In the genomic region with DNA sequence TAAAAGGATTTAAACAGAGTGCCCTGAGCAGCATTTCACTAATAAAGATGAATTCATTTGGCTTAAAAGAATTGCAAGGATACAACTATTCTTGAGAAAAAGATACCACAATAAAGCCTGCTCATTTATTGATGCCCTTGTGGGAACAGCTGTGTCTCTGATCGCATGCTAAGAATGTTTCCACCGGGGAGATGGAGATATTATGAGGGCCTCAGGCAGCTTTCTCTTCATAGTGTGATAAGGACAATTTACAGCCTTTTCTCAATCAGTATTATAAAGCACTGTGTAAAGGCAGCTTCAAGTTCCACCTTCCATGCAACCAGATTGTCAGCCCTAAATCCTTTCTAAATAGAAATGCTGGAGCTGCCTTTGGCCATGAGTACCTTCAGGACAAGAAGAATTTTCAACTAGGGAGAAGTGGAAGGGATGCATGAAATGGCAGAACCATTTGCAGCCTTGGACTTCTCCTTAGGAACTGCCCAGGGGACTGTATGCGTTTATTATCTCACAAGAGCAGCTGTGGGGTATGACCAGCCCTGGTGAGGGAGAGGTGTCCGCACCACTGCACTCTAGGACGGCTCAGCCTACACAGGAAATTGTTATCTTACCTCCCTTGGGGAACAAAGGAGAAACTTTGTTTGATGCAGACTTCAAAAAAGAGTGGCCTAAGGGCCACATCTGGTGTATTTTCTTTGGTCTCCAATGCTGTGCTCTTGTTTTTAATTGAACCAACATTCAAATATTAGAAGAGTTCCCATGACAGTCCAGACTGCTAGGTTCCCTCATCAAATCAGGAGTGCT, we compare ENCODE assay signal across 12 cellular contexts.
DNase-seq lines count a peak whose midpoint lies in the region; ATAC-seq and TF ChIP-seq lines count a peak whose summit lies in the region.
"Had no signal": no experiment of that assay in that cellular context is flagged by ENCODE, and none has a peak within 500 bp of the region (broad histone marks: within the 10 kb centered on the region; RNA-seq: fewer than 3 reads in every experiment).

No MANE protein-coding gene starts in this region.

- H3K4me3 ChIP-seq in OCI-LY3 (ENCODE audit: low read length): peak overlapping the region; percentile 44
- H3K4me3 ChIP-seq: lower lobe of right lung had no signal

- TF ChIP-seq CTCF in OCI-LY3 (IDR thresholded peaks at IDR 0.05; ENCODE audit: low read depth, low read length) (no peak), nephron (IDR thresholded peaks at IDR 0.05; ENCODE audit: unreplicated experiment in 3 of 3) (no peak), MCF 10A (IDR thresholded peaks at IDR 0.05; ENCODE audit: unreplicated experiment) (no peak)

- H3K27me3 Mint-ChIP-seq in nephron (ENCODE audit: low read depth) (peaks cover 10% of the 10 kb centered on the region), MCF 10A (ENCODE audit: insufficient read depth, unreplicated experiment) (peaks cover 15% of the 10 kb centered on the region)
- H3K27me3 Mint-ChIP-seq: stimulated activated naive CD8-positive, alpha-beta T cell treated with anti-CD3 and anti-CD28 coated beads, Interleukin-15, Interleukin-2, amounts not matched to agents 100 ng/mL and 50 ng/mL, for 24 hours had no signal

- H3K36me3 ChIP-seq in OCI-LY3 (replicated peaks; ENCODE audit: low read depth, low read length): no peaks in the 10 kb centered on the region
- H3K36me3 ChIP-seq: lower lobe of right lung had no signal

- H3K9me3 Mint-ChIP-seq in nephron (peaks cover 17% of the 10 kb centered on the region), MCF 10A (ENCODE audit: unreplicated experiment) (peaks cover 8% of the 10 kb centered on the region)
- H3K9me3 Mint-ChIP-seq: stimulated activated naive CD8-positive, alpha-beta T cell treated with anti-CD3 and anti-CD28 coated beads, Interleukin-15, Interleukin-2, amounts not matched to agents 100 ng/mL and 50 ng/mL, for 24 hours had no signal

- peak overlapping the region; percentile 31 for H3K9ac ChIP-seq in OCI-LY3 (ENCODE audit: low read length)

- H3K27ac Mint-ChIP-seq in nephron (peak overlapping the region in 2 of 3 experiments; percentile 34 to 35), MCF 10A (ENCODE audit: low read depth, unreplicated experiment) (no peak overlapping the region)
- H3K27ac Mint-ChIP-seq: stimulated activated naive CD8-positive, alpha-beta T cell treated with anti-CD3 and anti-CD28 coated beads, Interleukin-15, Interleukin-2, amounts not matched to agents 100 ng/mL and 50 ng/mL, for 24 hours had no signal

- 0 out of 2 replicates have a peak overlapping the region, but pooled peaks have one; percentile 5 for H2AFZ ChIP-seq in OCI-LY3 (ENCODE audit: low read depth, low read length)

- H3K4me1 Mint-ChIP-seq in nephron (peaks cover 43% of the 10 kb centered on the region), MCF 10A (ENCODE audit: insufficient read depth, unreplicated experiment) (no peaks in the 10 kb centered on the region)

- no peaks in the 10 kb centered on the region for H3K27me3 ChIP-seq in OCI-LY3 (ENCODE audit: low read depth, low read length)

- POLR2A ChIA-PET in MCF 10A (lab: Yijun Ruan, JAX): no interaction called here

- intact Hi-C loops in MCF 10A (cut with micrococcal nuclease): no loop called here

- H3K4me2 ChIP-seq in OCI-LY3 (ENCODE audit: low read length): peak overlapping the region; percentile 85

- no peaks in the 10 kb centered on the region for H3K36me3 Mint-ChIP-seq in nephron (ENCODE audit: low read depth)
- H3K36me3 Mint-ChIP-seq in MCF 10A (ENCODE audit: insufficient read depth, unreplicated experiment): no peaks in the 10 kb centered on the region

- H3K79me2 ChIP-seq in OCI-LY3 (ENCODE audit: low read length): no peaks in the 10 kb centered on the region

- BruUV-seq in MCF 10A (replicated peaks; lab: Mats Ljungman, UMichigan): no TSS peak

- H3K4me1 ChIP-seq in OCI-LY3 (ENCODE audit: low read length): peaks cover 24% of the 10 kb centered on the region
- H3K4me1 ChIP-seq: lower lobe of right lung had no signal

- CTCF ChIA-PET in MCF 10A (lab: Yijun Ruan, JAX): interaction anchor here (1.0 to 1.1 kb wide), 2 partner anchors 15 to 148 kb away, joined by 3 to 4 read pairs; no protein-coding TSS in a partner anchor

- H3K4me3 Mint-ChIP-seq in nephron (no peak overlapping the region), MCF 10A (ENCODE audit: unreplicated experiment) (no peak overlapping the region)
- H3K4me3 Mint-ChIP-seq: stimulated activated naive CD8-positive, alpha-beta T cell treated with anti-CD3 and anti-CD28 coated beads, Interleukin-15, Interleukin-2, amounts not matched to agents 100 ng/mL and 50 ng/mL, for 24 hours had no signal

- no peaks in the 10 kb centered on the region for H3K9me3 ChIP-seq in OCI-LY3 (ENCODE audit: insufficient read depth, low read length)
- H3K9me3 ChIP-seq: lower lobe of right lung had no signal

- 0 out of 2 replicates have a peak overlapping the region, but pooled peaks have one; percentile 50 for H3K27ac ChIP-seq in OCI-LY3 (ENCODE audit: low read length)
- H3K27ac ChIP-seq: lower lobe of right lung had no signal

- H4K20me1 ChIP-seq in OCI-LY3 (ENCODE audit: insufficient read depth, low read length): no peaks in the 10 kb centered on the region

- ATAC-seq in GM18861 (IDR thresholded peaks at IDR 0.05; ENCODE audit: unreplicated experiment) (peak; percentile 90), HG02678 (IDR thresholded peaks at IDR 0.05; ENCODE audit: unreplicated experiment) (peak; percentile 70), HG03439 (IDR thresholded peaks at IDR 0.05; ENCODE audit: unreplicated experiment) (no peak)
- ATAC-seq: lower lobe of right lung had no signal

- DNase-seq in MCF 10A (ENCODE audit: unreplicated experiment): no peak
- DNase-seq in NCI-H526 treated with DMSO at 0.1 percent for 48 hours (lab: John Stamatoyannopoulos, UW): no peak
- no peak for DNase-seq in DMS153 (lab: John Stamatoyannopoulos, UW)
- DNase-seq: activated CD4-positive, alpha-beta T cell treated with anti-CD3 and anti-CD28 coated beads, Interleukin-2, amount 50 U/mL, for 48 hours; lower lobe of right lung; RPMI8226 had no signal
